In genomic region chr4:184713887-184714286, GRCh38 we compare ENCODE assay signal across 34 cellular contexts.
"Had no signal": no experiment of that assay in that cellular context is flagged by ENCODE, and none has a peak within 500 bp of the region (broad histone marks: within the 10 kb centered on the region; RNA-seq: fewer than 3 reads in every experiment).

No MANE protein-coding gene starts in this region.

- H3K27ac Mint-ChIP-seq: activated B cell treated with CpG ODN at 0.5 μM for 24 hours; activated CD8-positive, alpha-beta T cell treated with anti-CD3 and anti-CD28 coated beads for 36 hours; activated naive CD4-positive, alpha-beta T cell treated with anti-CD3 and anti-CD28 coated beads for 36 hours; brain; IgD-negative memory B cell had no signal

- H3K9me3 ChIP-seq: MG63, Peyer's patch, SJSA1, SK-N-SH had no signal

- H3K4me3 Mint-ChIP-seq: activated B cell treated with CpG ODN at 0.5 μM for 24 hours; activated CD8-positive, alpha-beta T cell treated with anti-CD3 and anti-CD28 coated beads for 36 hours; activated naive CD4-positive, alpha-beta T cell treated with anti-CD3 and anti-CD28 coated beads for 36 hours; brain; IgD-negative memory B cell had no signal

- H3K27me3 Mint-ChIP-seq: activated B cell treated with CpG ODN at 0.5 μM for 24 hours; activated CD8-positive, alpha-beta T cell treated with anti-CD3 and anti-CD28 coated beads for 36 hours; brain; IgD-negative memory B cell had no signal

- H3K36me3 ChIP-seq: Peyer's patch had no signal

- H3K4me1 Mint-ChIP-seq: brain had no signal

- H3K27ac ChIP-seq: Peyer's patch, SJSA1, VCaP had no signal

- H3K4me3 ChIP-seq: MG63, Peyer's patch, SJSA1 had no signal

- H3K4me2 ChIP-seq: SK-N-SH had no signal

- H3K9me3 Mint-ChIP-seq: activated B cell treated with CpG ODN at 0.5 μM for 24 hours; activated CD8-positive, alpha-beta T cell treated with anti-CD3 and anti-CD28 coated beads for 36 hours; activated naive CD4-positive, alpha-beta T cell treated with anti-CD3 and anti-CD28 coated beads for 36 hours; activated naive CD4-positive, alpha-beta T cell treated with anti-CD3 and anti-CD28 coated beads, Interleukin-2, amount 50 U/mL, for 72 hours; IgD-negative memory B cell had no signal

- H3K27me3 ChIP-seq: MG63, Peyer's patch, SJSA1 had no signal

- ATAC-seq: activated CD8-positive, alpha-beta T cell treated with anti-CD3 and anti-CD28 coated beads for 36 hours; activated naive CD4-positive, alpha-beta T cell treated with anti-CD3 and anti-CD28 coated beads, Interleukin-2, amount 50 U/mL, for 72 hours; PC-3 had no signal

- DNase-seq: activated B cell treated with CpG ODN at 0.5 μM for 24 hours; activated CD4-positive, alpha-beta T cell treated with anti-CD3 and anti-CD28 coated beads for 48 hours; activated CD4-positive, alpha-beta T cell treated with anti-CD3 and anti-CD28 coated beads, Interleukin-2, amount 50 U/mL, for 4 hours; activated CD4-positive, CD25-positive, alpha-beta regulatory T cell treated with anti-CD3 and anti-CD28 coated beads, Interleukin-2, amount 50 U/mL, for 72 hours; activated CD8-positive, alpha-beta T cell treated with anti-CD3 and anti-CD28 coated beads for 36 hours; activated gamma-delta T cell treated with Interleukin-2 at 50 U/mL for 16 hours; activated naive CD4-positive, alpha-beta T cell treated with anti-CD3 and anti-CD28 coated beads for 36 hours; activated T-cell treated with anti-CD3 and anti-CD28 coated beads, Interleukin-2, amount 50 U/mL, for 1 hour; anterior cingulate cortex; caudate nucleus; Kasumi-1; KG1; MG63; NCI-H1048; NCI-H1105 treated with DMSO at 0.1 percent for 48 hours; NCI-H1436; NCI-H1694; NCI-H1930; NCI-H2107; NCI-H2171; NCI-H510A; NCI-H526; NCI-H748 treated with DMSO at 0.1 percent for 48 hours; NK-92 treated with Interleukin-12 subunit alpha and Interleukin-12 subunit beta, amount 100 ng/mL, for 24 hours; PC-3; Peyer's patch; RPMI8226; SHP77 treated with DMSO at 0.1 percent for 48 hours; SK-N-SH had no signal

- H3K4me1 ChIP-seq: Peyer's patch, SJSA1 had no signal
